In the genomic region with DNA sequence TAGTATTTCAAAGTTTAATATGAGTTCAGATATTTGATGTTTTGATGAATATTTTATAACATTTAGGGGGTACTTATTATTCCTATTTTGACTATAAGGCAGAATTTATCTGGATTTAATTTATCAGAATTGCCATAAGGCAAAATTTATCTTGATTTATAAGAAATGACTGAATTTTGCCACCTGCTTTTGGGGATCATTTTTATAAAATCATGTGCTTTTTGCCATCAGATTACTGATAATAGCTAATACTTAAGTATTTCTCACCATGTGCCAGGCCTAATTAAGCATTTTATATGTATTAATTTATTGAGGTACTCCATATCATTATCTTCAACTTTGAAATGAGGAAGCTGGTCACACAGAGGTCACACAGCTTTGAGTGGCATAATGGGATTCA, we compare ENCODE assay signal across 30 cellular contexts.
DNase-seq lines count a peak whose midpoint lies in the region; ATAC-seq, FAIRE-seq and TF ChIP-seq lines count a peak whose summit lies in the region.
"Had no signal": no experiment of that assay in that cellular context is flagged by ENCODE, and none has a peak within 500 bp of the region (broad histone marks: within the 10 kb centered on the region; RNA-seq: fewer than 3 reads in every experiment).

No MANE protein-coding gene starts in this region.

- H3K9ac ChIP-seq in HepG2 (ENCODE audit: insufficient read depth, low read depth, low read length): no peak overlapping the region
- H3K9ac ChIP-seq: BLaER1; BLaER1 treated with 17β-estradiol and CSF1 and Interleukin-3, amounts not matched to agents 10 nM and 100 nM had no signal

- no peak overlapping the region for H3K4me2 ChIP-seq in HepG2 (ENCODE audit: low read depth, low read length)
- H3K4me2 ChIP-seq: A549; BLaER1; BLaER1 treated with 17β-estradiol and CSF1 and Interleukin-3, amounts not matched to agents 10 nM and 100 nM had no signal

- no peaks in the 10 kb centered on the region for H3K4me1 ChIP-seq in HepG2 (ENCODE audit: insufficient read depth, low read length)
- no peaks in the 10 kb centered on the region for H3K4me1 ChIP-seq in right lobe of liver
- H3K4me1 ChIP-seq: A549; BE2C; BLaER1; BLaER1 treated with 17β-estradiol and CSF1 and Interleukin-3, amounts not matched to agents 10 nM and 100 nM; Caco-2 had no signal

- intact Hi-C loops in HepG2 (cut with micrococcal nuclease; ENCODE audit: unreplicated experiment) (no loop called here), right lobe of liver (cut with DNase I) (no loop called here)

- H4K20me1 ChIP-seq in HepG2 (ENCODE audit: insufficient read depth, low read length): no peaks in the 10 kb centered on the region
- H4K20me1 ChIP-seq: BLaER1; BLaER1 treated with 17β-estradiol and CSF1 and Interleukin-3, amounts not matched to agents 10 nM and 100 nM had no signal

- H3K27me3 ChIP-seq in HepG2 (ENCODE audit: control insufficient read depth in 1 of 2, insufficient read depth in 2 of 2, low read length in 2 of 2): no peaks in the 10 kb centered on the region
- no peaks in the 10 kb centered on the region for H3K27me3 ChIP-seq in right lobe of liver
- H3K27me3 ChIP-seq: BE2C; BLaER1; BLaER1 treated with 17β-estradiol and CSF1 and Interleukin-3, amounts not matched to agents 10 nM and 100 nM had no signal

- POLR2A ChIA-PET in HepG2 (lab: Yijun Ruan, JAX): no interaction called here

- H3K27ac ChIP-seq in HepG2 (ENCODE audit: extremely low read length, insufficient read depth, low read length) (no peak overlapping the region), right lobe of liver (no peak overlapping the region)
- H3K27ac ChIP-seq: 22Rv1; A549; BLaER1; BLaER1 treated with 17β-estradiol and CSF1 and Interleukin-3, amounts not matched to agents 10 nM and 100 nM; C4-2B had no signal

- peaks cover 80% of the 10 kb centered on the region for H3K9me3 ChIP-seq in HepG2 (ENCODE audit: low read length)
- H3K9me3 ChIP-seq in right lobe of liver: no peaks in the 10 kb centered on the region
- H3K9me3 ChIP-seq: A549, BE2C, BLaER1 had no signal

- no peak overlapping the region for H3K4me3 ChIP-seq in HepG2 (replicated peaks in 1 of 3; ENCODE audit: insufficient read depth in 1 of 3, low read depth in 2 of 3, low read length in 3 of 3)
- no peak overlapping the region for H3K4me3 ChIP-seq in right lobe of liver
- H3K4me3 ChIP-seq: A549; BLaER1; BLaER1 treated with 17β-estradiol and CSF1 and Interleukin-3, amounts not matched to agents 10 nM and 100 nM had no signal

- no peak for TF ChIP-seq RAD21 in HepG2 (CRISPR knock-in tag; IDR thresholded peaks at IDR 0.05)

- CTCF ChIA-PET in HepG2 (lab: Yijun Ruan, JAX; ENCODE audit: low intra/inter-chr PET ratio, low total read pairs): no interaction called here

- H3K79me2 ChIP-seq in HepG2 (ENCODE audit: insufficient read depth, low read length): no peaks in the 10 kb centered on the region

- no peak for ATAC-seq in HepG2
- no peak for ATAC-seq in right lobe of liver
- ATAC-seq: A549; CD8-positive, alpha-beta T cell had no signal

- no peak for FAIRE-seq in HepG2 (lab: Jason Lieb, UNC)
- FAIRE-seq: D721Med had no signal

- DNase-seq in NCI-H82 (lab: John Stamatoyannopoulos, UW) (peak; percentile 3), NCI-H82 treated with DMSO at 0.1 percent for 48 hours (lab: John Stamatoyannopoulos, UW; ENCODE audit: unreplicated experiment) (no peak), HepG2 (ENCODE audit: low spot score) (no peak), right lobe of liver (no peak)
- DNase-seq: 8988T; ACHN; AML-193; BE2C; C1 segment of cervical spinal cord; Caco-2; Calu3; CD4-positive, alpha-beta memory T cell; CD4-positive, alpha-beta T cell; CD4-positive, CD25-positive, alpha-beta regulatory T cell; CD8-positive, alpha-beta memory T cell; CD8-positive, alpha-beta T cell; COR-L47; DMS 273 treated with DMSO at 0.1 percent for 48 hours; DMS153; DMS53; DMS79; DMS79 treated with DMSO at 0.1 percent for 48 hours; DND-41; EL had no signal

- TF ChIP-seq POLR2A in HepG2 (IDR thresholded peaks at IDR 0.05; ENCODE audit: insufficient read depth in 1 of 2, low read depth in 2 of 2, low read length in 2 of 2): no peak
- no peak for TF ChIP-seq POLR2A in right lobe of liver (IDR thresholded peaks at IDR 0.05)

- BruUV-seq in HepG2 (replicated peaks; lab: Mats Ljungman, UMichigan): no TSS peak

- TF ChIP-seq EP300 in HepG2 (IDR thresholded peaks at IDR 0.05; ENCODE audit: low read depth in 2 of 2, low read length in 2 of 2): no peak
- TF ChIP-seq EP300 in HepG2 (CRISPR knock-in tag; IDR thresholded peaks at IDR 0.05; ENCODE audit: borderline replicate concordance): no peak

- TF ChIP-seq CTCF in HepG2 (CRISPR knock-in tag; IDR thresholded peaks at IDR 0.05) (no peak), right lobe of liver (IDR thresholded peaks at IDR 0.05) (no peak)

- H2AFZ ChIP-seq in HepG2 (ENCODE audit: low read length): no peak overlapping the region

- H3K36me3 ChIP-seq in HepG2 (replicated peaks in 1 of 2; ENCODE audit: control insufficient read depth in 1 of 2, insufficient read depth in 2 of 2, low read length in 2 of 2) (no peaks in the 10 kb centered on the region), right lobe of liver (no peaks in the 10 kb centered on the region)
- H3K36me3 ChIP-seq: BE2C; BLaER1; BLaER1 treated with 17β-estradiol and CSF1 and Interleukin-3, amounts not matched to agents 10 nM and 100 nM had no signal

- in situ Hi-C loops in HepG2 (cut with HindIII; ENCODE audit: extremely low pct_ligation_motif_present, low pct_unique_long_range_greater_than_20kb): no loop called here

TF ChIP-seq in HepG2, 621 proteins besides CTCF, POLR2A, EP300 and RAD21:
- TF ChIP-seq, protein P1, sequence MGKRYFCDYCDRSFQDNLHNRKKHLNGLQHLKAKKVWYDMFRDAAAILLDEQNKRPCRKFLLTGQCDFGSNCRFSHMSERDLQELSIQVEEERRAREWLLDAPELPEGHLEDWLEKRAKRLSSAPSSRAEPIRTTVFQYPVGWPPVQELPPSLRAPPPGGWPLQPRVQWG (CRISPR knock-in tag; IDR thresholded peaks at IDR 0.05; ENCODE audit: borderline replicate concordance, low read depth): no peak
- TF ChIP-seq, protein P2, sequence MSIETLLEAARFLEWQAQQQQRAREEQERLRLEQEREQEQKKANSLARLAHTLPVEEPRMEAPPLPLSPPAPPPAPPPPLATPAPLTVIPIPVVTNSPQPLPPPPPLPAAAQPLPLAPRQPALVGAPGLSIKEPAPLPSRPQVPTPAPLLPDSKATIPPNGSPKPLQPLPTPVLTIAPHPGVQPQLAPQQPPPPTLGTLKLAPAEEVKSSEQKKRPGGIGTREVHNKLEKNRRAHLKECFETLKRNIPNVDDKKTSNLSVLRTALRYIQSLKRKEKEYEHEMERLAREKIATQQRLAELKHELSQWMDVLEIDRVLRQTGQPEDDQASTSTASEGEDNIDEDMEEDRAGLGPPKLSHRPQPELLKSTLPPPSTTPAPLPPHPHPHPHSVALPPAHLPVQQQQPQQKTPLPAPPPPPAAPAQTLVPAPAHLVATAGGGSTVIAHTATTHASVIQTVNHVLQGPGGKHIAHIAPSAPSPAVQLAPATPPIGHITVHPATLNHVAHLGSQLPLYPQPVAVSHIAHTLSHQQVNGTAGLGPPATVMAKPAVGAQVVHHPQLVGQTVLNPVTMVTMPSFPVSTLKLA (IDR thresholded peaks at IDR 0.05): peak; percentile 99
- TF ChIP-seq NRL (CRISPR knock-in tag; IDR thresholded peaks at IDR 0.05; ENCODE audit: borderline replicate concordance): no peak
TF ChIP-seq in HepG2: peak in this region for 1.
